In the genomic region with DNA sequence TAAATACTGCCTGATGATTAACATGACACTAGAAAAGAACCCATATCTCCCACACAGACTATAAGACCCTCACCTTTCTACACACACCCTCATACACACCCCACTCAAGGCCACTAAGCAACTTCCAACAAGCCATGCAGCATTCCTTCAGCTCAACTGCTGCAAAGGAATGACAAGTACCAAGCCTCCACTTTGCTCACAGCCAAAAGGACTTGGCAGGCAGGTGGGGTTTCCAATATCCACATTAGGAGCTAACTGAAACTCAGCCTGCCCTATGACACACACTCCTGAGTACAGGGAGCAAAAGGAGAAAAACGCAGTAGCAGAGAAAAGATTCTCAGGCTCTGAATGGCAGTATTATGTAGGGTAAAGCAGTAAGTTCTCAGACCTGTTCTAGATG, we compare ENCODE assay signal across 12 cellular contexts. TPM values are rescaled to one million over a fixed set of nuclear protein-coding genes. Genes with fewer than 3 reads are reported as not detected.
DNase-seq lines count a peak whose midpoint lies in the region; ATAC-seq, FAIRE-seq and TF ChIP-seq lines count a peak whose summit lies in the region.
"Had no signal": no experiment of that assay in that cellular context is flagged by ENCODE, and none has a peak within 500 bp of the region (broad histone marks: within the 10 kb centered on the region; RNA-seq: fewer than 3 reads in every experiment).

No MANE protein-coding gene starts in this region.

- H3K4me3 Mint-ChIP-seq in type B pancreatic cell, result peak overlapping the region; percentile 67
- H3K4me3 Mint-ChIP-seq: stimulated activated naive CD8-positive, alpha-beta T cell treated with anti-CD3 and anti-CD28 coated beads, Interleukin-15, amount 100 ng/mL, for 72 hours had no signal

- H3K4me3 ChIP-seq in fibroblast of lung (replicated peaks in 1 of 4; ENCODE audit: control extremely low read depth in 1 of 4, insufficient read depth in 1 of 4, low read depth in 3 of 4, low read length in 4 of 4), result no peak overlapping the region
- H3K4me3 ChIP-seq: HAP-1 had no signal

- peaks cover 22% of the 10 kb centered on the region for H3K4me1 Mint-ChIP-seq in type B pancreatic cell (ENCODE audit: unreplicated experiment)
- H3K4me1 Mint-ChIP-seq: stimulated activated naive CD8-positive, alpha-beta T cell treated with anti-CD3 and anti-CD28 coated beads, Interleukin-15, amount 100 ng/mL, for 72 hours had no signal

- no peaks in the 10 kb centered on the region for H3K9me3 Mint-ChIP-seq in type B pancreatic cell
- H3K9me3 Mint-ChIP-seq: stimulated activated naive CD8-positive, alpha-beta T cell treated with anti-CD3 and anti-CD28 coated beads, Interleukin-15, amount 100 ng/mL, for 72 hours had no signal

- no peaks in the 10 kb centered on the region for H3K79me2 ChIP-seq in fibroblast of lung (ENCODE audit: control insufficient read depth, insufficient read depth, low read length)

- no peaks in the 10 kb centered on the region for H4K20me1 ChIP-seq in fibroblast of lung (ENCODE audit: control insufficient read depth, extremely low read depth, insufficient read depth, low read length)

- ATAC-seq in GM21360 (IDR thresholded peaks at IDR 0.05; ENCODE audit: unreplicated experiment) (no peak), GM21447 (IDR thresholded peaks at IDR 0.05; ENCODE audit: unreplicated experiment) (no peak)
- ATAC-seq: stimulated activated naive CD8-positive, alpha-beta T cell treated with anti-CD3 and anti-CD28 coated beads, Interleukin-15, amount 100 ng/mL, for 72 hours had no signal

- H3K36me3 ChIP-seq in fibroblast of lung (ENCODE audit: control insufficient read depth, insufficient read depth, low read length), result no peaks in the 10 kb centered on the region
- H3K36me3 ChIP-seq: HAP-1 had no signal

- H3K4me1 ChIP-seq in fibroblast of lung (ENCODE audit: control insufficient read depth, extremely low read depth, insufficient read depth, low read length), result no peaks in the 10 kb centered on the region
- H3K4me1 ChIP-seq: HAP-1 had no signal

- peak overlapping the region; percentile 92 for H3K27ac ChIP-seq in VCaP
- H3K27ac ChIP-seq in fibroblast of lung (ENCODE audit: insufficient read depth, low read length), result no peak overlapping the region
- H3K27ac ChIP-seq: parathyroid adenoma had no signal

- H3K9ac ChIP-seq in fibroblast of lung (ENCODE audit: insufficient read depth, low read length), result no peak overlapping the region
- H3K9ac ChIP-seq: parathyroid adenoma had no signal

- H3K4me2 ChIP-seq in fibroblast of lung (ENCODE audit: extremely low read depth, insufficient read depth, low read length), result no peak overlapping the region

- peak overlapping the region; percentile 96 for H3K27ac Mint-ChIP-seq in type B pancreatic cell
- H3K27ac Mint-ChIP-seq: stimulated activated naive CD8-positive, alpha-beta T cell treated with anti-CD3 and anti-CD28 coated beads, Interleukin-15, amount 100 ng/mL, for 72 hours had no signal

- DNase-seq in fibroblast of lung (ENCODE audit: low read depth in 2 of 2) (peak; percentile 70 to 86), midbrain (lab: John Stamatoyannopoulos, UW) (peak; percentile 57), type B pancreatic cell (ENCODE audit: extremely low spot score, unreplicated experiment) (no peak), D721Med (ENCODE audit: insufficient read length, low spot score) (no peak), HuH-7.5 (ENCODE audit: low spot score) (no peak)
- DNase-seq: erythroblast; stimulated activated naive CD8-positive, alpha-beta T cell treated with anti-CD3 and anti-CD28 coated beads, Interleukin-15, amount 100 ng/mL, for 72 hours had no signal

- no peak for TF ChIP-seq CTCF in VCaP (conservative IDR thresholded peaks at IDR 0.05)
- no peak for TF ChIP-seq CTCF in fibroblast of lung (conservative IDR thresholded peaks at IDR 0.05 in 1 of 2, IDR thresholded peaks at IDR 0.05 in 1 of 2; ENCODE audit: low read depth in 1 of 2, low read length in 2 of 2)
- TF ChIP-seq CTCF in type B pancreatic cell (conservative IDR thresholded peaks at IDR 0.05), result no peak
- no peak for TF ChIP-seq CTCF in D721Med (IDR thresholded peaks at IDR 0.05; ENCODE audit: insufficient read depth, missing control alignments)

- no peaks in the 10 kb centered on the region for H3K27me3 Mint-ChIP-seq in type B pancreatic cell
- H3K27me3 Mint-ChIP-seq: stimulated activated naive CD8-positive, alpha-beta T cell treated with anti-CD3 and anti-CD28 coated beads, Interleukin-15, amount 100 ng/mL, for 72 hours had no signal

- no peaks in the 10 kb centered on the region for H3K9me3 ChIP-seq in fibroblast of lung (ENCODE audit: control insufficient read depth, insufficient read depth, low read depth, low read length)
- H3K9me3 ChIP-seq: HAP-1 had no signal

- no peaks in the 10 kb centered on the region for H3K27me3 ChIP-seq in fibroblast of lung (ENCODE audit: control insufficient read depth, insufficient read depth, low read length)

- H2AFZ ChIP-seq in fibroblast of lung (ENCODE audit: low read length), result no peak overlapping the region
- H2AFZ ChIP-seq: parathyroid adenoma had no signal

- peaks cover 11% of the 10 kb centered on the region for H3K36me3 Mint-ChIP-seq in type B pancreatic cell

- FAIRE-seq in D721Med (lab: Jason Lieb, UNC), result no peak

RNA-seq across cellular contexts. Expression of gene USP54, which starts 13.4 kb away (rescaled TPM):
- 6.4 and 9.9 TPM in 2 replicates for total RNA-seq in fibroblast of lung
- polyA plus RNA-seq in fibroblast of lung, result 7.8 and 9.5 TPM in 2 replicates
- polyA plus RNA-seq in fibroblast of lung (2012), result 3.2 and 4.1 TPM in 2 replicates
- 12.2 and 15.1 TPM in 2 replicates for polyA minus RNA-seq in fibroblast of lung (ENCODE audit: low replicate concordance)
- total RNA-seq in type B pancreatic cell (ENCODE audit: low replicate concordance), result 45.5 and 54.5 TPM in 2 replicates

Comparison
In these comparisons a context has a peak if more than half of its experiments do, and no peak if none do; other contexts are left out.
1. DNase-seq: peak in fibroblast of lung (2 of 2) and midbrain (single experiment); none in type B pancreatic cell (single experiment), D721Med (single experiment) and HuH-7.5 (single experiment).